8 cellular contexts compared by ENCODE assay signal in genomic region chr22:46053563-46054090, GRCh38.
DNase-seq lines count a peak whose midpoint lies in the region; ATAC-seq, FAIRE-seq and TF ChIP-seq lines count a peak whose summit lies in the region.

No MANE protein-coding gene starts in this region.

- H3K4me1 Mint-ChIP-seq in activated T-helper 17 cell treated with anti-CD3 and anti-CD28 coated beads, Interleukin-2, amount 50 U/mL, for 72 hours: peaks cover 8% of the 10 kb centered on the region

- peak overlapping the region; percentile 97 for H3K27ac Mint-ChIP-seq in activated T-helper 17 cell treated with anti-CD3 and anti-CD28 coated beads, Interleukin-2, amount 50 U/mL, for 72 hours

- H3K9me3 Mint-ChIP-seq in activated T-helper 17 cell treated with anti-CD3 and anti-CD28 coated beads, Interleukin-2, amount 50 U/mL, for 72 hours: no peaks in the 10 kb centered on the region

- FAIRE-seq in GM12891 (lab: Jason Lieb, UNC): peak; percentile 20

- H3K36me3 Mint-ChIP-seq in activated T-helper 17 cell treated with anti-CD3 and anti-CD28 coated beads, Interleukin-2, amount 50 U/mL, for 72 hours (ENCODE audit: low read depth): peaks cover 13% of the 10 kb centered on the region

- H3K4me3 Mint-ChIP-seq in activated T-helper 17 cell treated with anti-CD3 and anti-CD28 coated beads, Interleukin-2, amount 50 U/mL, for 72 hours: peak overlapping the region; percentile 95

- TF ChIP-seq POLR2A in GM12891 (IDR thresholded peaks at IDR 0.05; ENCODE audit: low read depth, low read length): no peak

- DNase-seq in GM12891 (ENCODE audit: insufficient read length, low spot score) (peak; percentile 57), NCI-H748 treated with DMSO at 0.1 percent for 48 hours (lab: John Stamatoyannopoulos, UW) (peak; percentile 63), fibroblast of peridontal ligament (ENCODE audit: extremely low read depth) (peak; percentile 52), nucleus accumbens (lab: John Stamatoyannopoulos, UW) (peak in 45 of 56 donors; percentile 59 to 96 (median 87))

- ATAC-seq in activated T-helper 17 cell treated with anti-CD3 and anti-CD28 coated beads, Interleukin-2, amount 50 U/mL, for 72 hours (replicated peaks): peak; percentile 62
- ATAC-seq in HG03439 (IDR thresholded peaks at IDR 0.05; ENCODE audit: unreplicated experiment) (no peak), GM21515 (IDR thresholded peaks at IDR 0.05; ENCODE audit: unreplicated experiment) (no peak), GM21390 (IDR thresholded peaks at IDR 0.05; ENCODE audit: unreplicated experiment) (no peak)

- H3K27me3 Mint-ChIP-seq in activated T-helper 17 cell treated with anti-CD3 and anti-CD28 coated beads, Interleukin-2, amount 50 U/mL, for 72 hours: no peaks in the 10 kb centered on the region

TF ChIP-seq in GM12891, 5 proteins besides CTCF, POLR2A, EP300 and RAD21:
- no peak for TF ChIP-seq TAF1 (IDR thresholded peaks at IDR 0.05; ENCODE audit: low read depth, low read length)
- TF ChIP-seq SPI1 (IDR thresholded peaks at IDR 0.05; ENCODE audit: low read depth, low read length): no peak
- TF ChIP-seq PAX5 (IDR thresholded peaks at IDR 0.05; ENCODE audit: insufficient read depth, low read length, severe bottlenecking): no peak
- TF ChIP-seq POLR2AphosphoS5 (IDR thresholded peaks at IDR 0.05; ENCODE audit: low read depth, low read length): no peak
- no peak for TF ChIP-seq POU2F2 (IDR thresholded peaks at IDR 0.05; ENCODE audit: low read depth, low read length)
